12 cellular contexts compared by ENCODE assay signal in the genomic region with DNA sequence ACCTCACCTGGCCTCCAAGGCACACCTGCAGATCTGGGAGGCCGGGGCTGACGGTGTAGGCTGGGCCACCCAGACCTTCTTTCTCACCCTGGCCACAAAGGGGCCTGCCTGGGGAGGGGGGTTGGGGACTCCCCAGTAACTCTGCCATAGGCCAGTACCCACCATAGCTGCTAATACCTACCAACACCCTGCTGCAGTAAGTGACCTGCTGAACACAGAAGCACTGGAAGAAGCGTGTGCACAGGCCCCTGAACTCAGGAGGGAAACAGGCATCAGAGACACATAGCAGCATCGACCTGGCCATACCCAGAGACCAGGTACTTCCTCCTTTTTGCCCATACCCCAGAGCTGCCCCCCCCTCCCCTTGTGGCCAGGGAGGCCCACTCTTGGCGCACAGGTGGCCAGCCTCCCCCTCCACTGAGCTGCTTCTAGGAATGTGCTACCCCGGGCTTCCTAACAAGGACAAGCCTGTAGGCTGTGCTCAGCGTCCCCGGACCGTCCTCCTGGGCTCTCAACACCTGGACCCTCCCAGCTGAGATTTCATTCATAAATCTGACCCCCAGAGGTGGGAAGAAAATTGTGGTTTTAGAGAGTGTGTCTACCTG. TPM values are rescaled to one million over a fixed set of nuclear protein-coding genes. Genes with fewer than 3 reads are reported as not detected.
DNase-seq lines count a peak whose midpoint lies in the region; ATAC-seq and TF ChIP-seq lines count a peak whose summit lies in the region.
"Had no signal": no experiment of that assay in that cellular context is flagged by ENCODE, and none has a peak within 500 bp of the region (broad histone marks: within the 10 kb centered on the region; RNA-seq: fewer than 3 reads in every experiment).

No MANE protein-coding gene starts in this region.

- no peak for TF ChIP-seq POLR2A in thyroid gland (IDR thresholded peaks at IDR 0.05)

- H3K4me1 ChIP-seq in thyroid gland, result peaks cover 15 to 39% of the 10 kb centered on the region in 2 donors

- no peaks in the 10 kb centered on the region for H3K9me3 ChIP-seq in thyroid gland

- peak; percentile 7 for DNase-seq in activated naive CD4-positive, alpha-beta T cell treated with anti-CD3 and anti-CD28 coated beads, Interleukin-2, amount 50 U/mL, for 16 hours
- no peak for DNase-seq in activated naive CD4-positive, alpha-beta T cell (lab: John Stamatoyannopoulos, UW)
- DNase-seq in mesothelial cell of epicardium (ENCODE audit: low spot score in 2 of 2, unreplicated experiment in 2 of 2) (no peak), thyroid gland (no peak), DMS 273 treated with DMSO at 0.1 percent for 48 hours (lab: John Stamatoyannopoulos, UW) (no peak)
- DNase-seq in activated effector memory CD4-positive, alpha-beta T cell treated with Interleukin-2 at 50 U/mL for 16 hours, result no peak
- DNase-seq: HFFc6, NCI-H524 treated with DMSO at 0.1 percent for 48 hours, SW 1271 had no signal

- H3K27ac Mint-ChIP-seq in mesothelial cell of epicardium, result no peak overlapping the region

- peaks cover 20% of the 10 kb centered on the region for H3K4me1 Mint-ChIP-seq in mesothelial cell of epicardium

- H3K36me3 ChIP-seq in thyroid gland, result no peaks in the 10 kb centered on the region

- H3K9me3 Mint-ChIP-seq in mesothelial cell of epicardium, result no peaks in the 10 kb centered on the region

- intact Hi-C loops in thyroid gland (cut with DNase I), result loop anchor here (5.0 kb wide), 1 partner anchor 110 kb away; no protein-coding TSS in a partner anchor

- H3K4me3 Mint-ChIP-seq in mesothelial cell of epicardium, result peak overlapping the region; percentile 68

- no peak overlapping the region for H3K4me3 ChIP-seq in thyroid gland (replicated peaks in 1 of 3)

- H3K27ac ChIP-seq in cingulate gyrus (ENCODE audit: low read depth, low read length) (peak overlapping the region; percentile 29), thyroid gland (peak overlapping the region in 2 of 3 donors; percentile 71 to 79)

- 76 to 79% methylated on average over 5 to 8 of the region's 9 CpGs for WGBS in thyroid gland, 2 donors

- H3K27me3 Mint-ChIP-seq in mesothelial cell of epicardium (ENCODE audit: low read depth), result peaks cover 61% of the 10 kb centered on the region

- H3K27me3 ChIP-seq in thyroid gland, result no peaks in the 10 kb centered on the region

- no peak for ATAC-seq in HG02852 (IDR thresholded peaks at IDR 0.05; ENCODE audit: unreplicated experiment)

- H3K36me3 Mint-ChIP-seq in mesothelial cell of epicardium, result no peaks in the 10 kb centered on the region

- TF ChIP-seq CTCF in mesothelial cell of epicardium (IDR thresholded peaks at IDR 0.05; ENCODE audit: unreplicated experiment) (no peak), thyroid gland (IDR thresholded peaks at IDR 0.05) (no peak)

RNA-seq across cellular contexts. Expression of gene NRARP, which starts 4.9 kb away (rescaled TPM):
- total RNA-seq in mesothelial cell of epicardium (7.4 to 9.6 TPM (median 9.2 TPM) in 3 replicates), thyroid gland (10 to 100 TPM in 1 of 4 donors, 1 to 10 TPM in 3; 1.8 to 10.2 (median 6.8) TPM)

RNA-seq across cellular contexts. Expression of gene TOR4A, which starts 19.6 kb away (rescaled TPM):
- total RNA-seq in mesothelial cell of epicardium, result 5.7 to 6.5 TPM (median 6.5 TPM) in 3 replicates
- 10 to 100 TPM; 10.8 to 14.7 (median 12.0) TPM for total RNA-seq in thyroid gland

RNA-seq across cellular contexts. Expression of gene NELFB, which starts 42.0 kb away (rescaled TPM):
- total RNA-seq in mesothelial cell of epicardium, result 51.6 to 54.8 TPM (median 53.3 TPM) in 3 replicates
- total RNA-seq in thyroid gland, result 10 to 100 TPM; 29.8 to 39.1 (median 32.4) TPM

RNA-seq across cellular contexts. Expression of gene STPG3, which starts 46.1 kb away (rescaled TPM):
- total RNA-seq in mesothelial cell of epicardium, result 0.18 to 0.29 TPM in 2 of 3 replicates, not detected in the other
- total RNA-seq in thyroid gland, result not detected
- total RNA-seq: HFFc6, subcutaneous adipose tissue had no signal

RNA-seq across cellular contexts. Expression of gene TUBB4B, which starts 56.1 kb away (rescaled TPM):
- 146 to 152 TPM (median 148 TPM) in 3 replicates for total RNA-seq in mesothelial cell of epicardium
- total RNA-seq in thyroid gland, result 100 to 1,000 TPM; 181 to 757 (median 487) TPM
